Comparison of ENCODE assay signal across 13 cellular contexts in the genomic region with DNA sequence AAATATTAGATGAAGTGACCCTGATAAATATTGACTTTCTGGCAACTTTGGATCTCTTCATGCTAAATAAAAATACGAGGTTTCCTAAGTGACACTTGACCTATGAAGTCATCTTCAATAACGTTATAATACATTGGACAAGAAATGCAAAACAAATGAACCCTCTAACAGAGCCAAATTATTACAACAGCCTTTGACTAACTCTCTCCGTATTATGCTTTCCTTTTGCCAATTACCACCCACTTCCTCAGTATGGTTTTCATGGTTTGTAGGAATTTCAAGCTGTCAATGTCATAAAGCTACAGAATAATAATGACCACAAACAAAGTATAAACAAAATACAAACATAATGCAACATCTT.
DNase-seq lines count a peak whose midpoint lies in the region; ATAC-seq and TF ChIP-seq lines count a peak whose summit lies in the region.
"Had no signal": no experiment of that assay in that cellular context is flagged by ENCODE, and none has a peak within 500 bp of the region (broad histone marks: within the 10 kb centered on the region; RNA-seq: fewer than 3 reads in every experiment).

No MANE protein-coding gene starts in this region.

- H3K9me3 ChIP-seq in fibroblast of lung (ENCODE audit: control insufficient read depth, insufficient read depth, low read depth, low read length) = no peaks in the 10 kb centered on the region
- H3K9me3 ChIP-seq: Peyer's patch had no signal

- peaks cover 12 to 22% of the 10 kb centered on the region in 2 donors for H3K4me1 Mint-ChIP-seq in stimulated activated naive B cell treated with anti-CD40 and anti-IgM and Interleukin-4, amounts not matched to agents 10 μg/mL and 1 μg/mL and 100 μg/mL, for 72 hours
- H3K4me1 Mint-ChIP-seq in activated naive CD4-positive, alpha-beta T cell treated with anti-CD3 and anti-CD28 coated beads, Interleukin-2, amount 10 ng/mL, durations not matched to agents 7 days and 5 days = no peaks in the 10 kb centered on the region

- peak overlapping the region; percentile 37 for H3K27ac ChIP-seq in fibroblast of lung (ENCODE audit: insufficient read depth, low read length)

- H3K9me3 Mint-ChIP-seq in stimulated activated naive B cell treated with anti-CD40 and anti-IgM and Interleukin-4, amounts not matched to agents 10 μg/mL and 1 μg/mL and 100 μg/mL, for 72 hours = peaks cover 0 to 8% of the 10 kb centered on the region in 2 donors
- no peaks in the 10 kb centered on the region for H3K9me3 Mint-ChIP-seq in activated naive CD4-positive, alpha-beta T cell treated with anti-CD3 and anti-CD28 coated beads, Interleukin-2, amount 10 ng/mL, durations not matched to agents 7 days and 5 days

- peaks cover 3% of the 10 kb centered on the region for H3K4me1 ChIP-seq in fibroblast of lung (ENCODE audit: control insufficient read depth, extremely low read depth, insufficient read depth, low read length)
- H3K4me1 ChIP-seq: Peyer's patch had no signal

- no peaks in the 10 kb centered on the region for H3K27me3 Mint-ChIP-seq in stimulated activated naive B cell treated with anti-CD40 and anti-IgM and Interleukin-4, amounts not matched to agents 10 μg/mL and 1 μg/mL and 100 μg/mL, for 72 hours
- no peaks in the 10 kb centered on the region for H3K27me3 Mint-ChIP-seq in activated naive CD4-positive, alpha-beta T cell treated with anti-CD3 and anti-CD28 coated beads, Interleukin-2, amount 10 ng/mL, durations not matched to agents 7 days and 5 days

- H3K36me3 ChIP-seq in fibroblast of lung (ENCODE audit: control insufficient read depth, insufficient read depth, low read length) = no peaks in the 10 kb centered on the region
- H3K36me3 ChIP-seq: Peyer's patch had no signal

- H3K36me3 Mint-ChIP-seq in stimulated activated naive B cell treated with anti-CD40 and anti-IgM and Interleukin-4, amounts not matched to agents 10 μg/mL and 1 μg/mL and 100 μg/mL, for 72 hours = peaks cover 0 to 1% of the 10 kb centered on the region in 2 donors
- H3K36me3 Mint-ChIP-seq in activated naive CD4-positive, alpha-beta T cell treated with anti-CD3 and anti-CD28 coated beads, Interleukin-2, amount 10 ng/mL, durations not matched to agents 7 days and 5 days = no peaks in the 10 kb centered on the region

- H2AFZ ChIP-seq in fibroblast of lung (ENCODE audit: low read length) = no peak overlapping the region

- CTCF ChIA-PET in activated naive CD4-positive, alpha-beta T cell treated with anti-CD3 and anti-CD28 coated beads, Interleukin-2, amount 10 ng/mL, durations not matched to agents 7 days and 5 days (lab: Charles Lee) = no interaction called here

- no peak overlapping the region for H3K4me3 Mint-ChIP-seq in stimulated activated naive B cell treated with anti-CD40 and anti-IgM and Interleukin-4, amounts not matched to agents 10 μg/mL and 1 μg/mL and 100 μg/mL, for 72 hours
- H3K4me3 Mint-ChIP-seq in activated naive CD4-positive, alpha-beta T cell treated with anti-CD3 and anti-CD28 coated beads, Interleukin-2, amount 10 ng/mL, durations not matched to agents 7 days and 5 days = no peak overlapping the region

- peak overlapping the region; percentile 71 for H3K27ac Mint-ChIP-seq in stimulated activated naive B cell treated with anti-CD40 and anti-IgM and Interleukin-4, amounts not matched to agents 10 μg/mL and 1 μg/mL and 100 μg/mL, for 72 hours
- no peak overlapping the region for H3K27ac Mint-ChIP-seq in activated naive CD4-positive, alpha-beta T cell treated with anti-CD3 and anti-CD28 coated beads, Interleukin-2, amount 10 ng/mL, durations not matched to agents 7 days and 5 days

- H3K4me2 ChIP-seq in fibroblast of lung (ENCODE audit: extremely low read depth, insufficient read depth, low read length) = peak overlapping the region; percentile 1

- peak; percentile 17 for DNase-seq in NCI-H226
- DNase-seq in fibroblast of lung (ENCODE audit: low read depth in 2 of 2) = peak; percentile 86 to 92
- no peak for DNase-seq in stimulated activated naive B cell treated with anti-CD40 and anti-IgM and Interleukin-4, amounts not matched to agents 10 μg/mL and 1 μg/mL and 100 μg/mL, for 72 hours
- DNase-seq in activated naive CD4-positive, alpha-beta T cell treated with anti-CD3 and anti-CD28 coated beads, Interleukin-2, amount 10 ng/mL, durations not matched to agents 7 days and 5 days = no peak
- no peak for DNase-seq in C1 segment of cervical spinal cord (lab: John Stamatoyannopoulos, UW)
- no peak for DNase-seq in activated CD8-positive, alpha-beta memory T cell treated with anti-CD3 and anti-CD28 coated beads, Interleukin-2, amount 50 U/mL, for 48 hours
- no peak for DNase-seq in NCI-H82 treated with DMSO at 0.1 percent for 48 hours (lab: John Stamatoyannopoulos, UW; ENCODE audit: unreplicated experiment)
- DNase-seq: activated CD4-positive, alpha-beta T cell treated with anti-CD3 and anti-CD28 coated beads for 4 hours; anterior cingulate cortex; hippocampal formation; NCI-H1417; Peyer's patch had no signal

- TF ChIP-seq CTCF in fibroblast of lung (conservative IDR thresholded peaks at IDR 0.05 in 1 of 2, IDR thresholded peaks at IDR 0.05 in 1 of 2; ENCODE audit: low read depth in 1 of 2, low read length in 2 of 2) = no peak

- ATAC-seq in GM21447 (IDR thresholded peaks at IDR 0.05; ENCODE audit: unreplicated experiment) = peak; percentile 18
- peak; percentile 54 to 58 for ATAC-seq in stimulated activated naive B cell treated with anti-CD40 and anti-IgM and Interleukin-4, amounts not matched to agents 10 μg/mL and 1 μg/mL and 100 μg/mL, for 72 hours (replicated peaks)

- H3K79me2 ChIP-seq in fibroblast of lung (ENCODE audit: control insufficient read depth, insufficient read depth, low read length) = no peaks in the 10 kb centered on the region

- H3K9ac ChIP-seq in fibroblast of lung (ENCODE audit: insufficient read depth, low read length) = no peak overlapping the region

- H3K27me3 ChIP-seq in fibroblast of lung (ENCODE audit: control insufficient read depth, insufficient read depth, low read length) = no peaks in the 10 kb centered on the region
- H3K27me3 ChIP-seq: Peyer's patch had no signal

- H3K4me3 ChIP-seq in fibroblast of lung (replicated peaks in 1 of 4; ENCODE audit: control extremely low read depth in 1 of 4, insufficient read depth in 1 of 4, low read depth in 3 of 4, low read length in 4 of 4) = no peak overlapping the region
- H3K4me3 ChIP-seq: Peyer's patch had no signal

- no peaks in the 10 kb centered on the region for H4K20me1 ChIP-seq in fibroblast of lung (ENCODE audit: control insufficient read depth, extremely low read depth, insufficient read depth, low read length)

Comparison
In these comparisons a context has a peak if more than half of its experiments do, and no peak if none do; other contexts are left out.
1. DNase-seq: peak in NCI-H226 (single experiment) and fibroblast of lung (2 of 2); none in stimulated activated naive B cell treated with anti-CD40 and anti-IgM and Interleukin-4, amounts not matched to agents 10 μg/mL and 1 μg/mL and 100 μg/mL, for 72 hours (single experiment), activated naive CD4-positive, alpha-beta T cell treated with anti-CD3 and anti-CD28 coated beads, Interleukin-2, amount 10 ng/mL, durations not matched to agents 7 days and 5 days (single experiment), C1 segment of cervical spinal cord (0 of 14), activated CD8-positive, alpha-beta memory T cell treated with anti-CD3 and anti-CD28 coated beads, Interleukin-2, amount 50 U/mL, for 48 hours (single experiment) and NCI-H82 treated with DMSO at 0.1 percent for 48 hours (single experiment).